8 cellular contexts compared by ENCODE assay signal in the genomic region with DNA sequence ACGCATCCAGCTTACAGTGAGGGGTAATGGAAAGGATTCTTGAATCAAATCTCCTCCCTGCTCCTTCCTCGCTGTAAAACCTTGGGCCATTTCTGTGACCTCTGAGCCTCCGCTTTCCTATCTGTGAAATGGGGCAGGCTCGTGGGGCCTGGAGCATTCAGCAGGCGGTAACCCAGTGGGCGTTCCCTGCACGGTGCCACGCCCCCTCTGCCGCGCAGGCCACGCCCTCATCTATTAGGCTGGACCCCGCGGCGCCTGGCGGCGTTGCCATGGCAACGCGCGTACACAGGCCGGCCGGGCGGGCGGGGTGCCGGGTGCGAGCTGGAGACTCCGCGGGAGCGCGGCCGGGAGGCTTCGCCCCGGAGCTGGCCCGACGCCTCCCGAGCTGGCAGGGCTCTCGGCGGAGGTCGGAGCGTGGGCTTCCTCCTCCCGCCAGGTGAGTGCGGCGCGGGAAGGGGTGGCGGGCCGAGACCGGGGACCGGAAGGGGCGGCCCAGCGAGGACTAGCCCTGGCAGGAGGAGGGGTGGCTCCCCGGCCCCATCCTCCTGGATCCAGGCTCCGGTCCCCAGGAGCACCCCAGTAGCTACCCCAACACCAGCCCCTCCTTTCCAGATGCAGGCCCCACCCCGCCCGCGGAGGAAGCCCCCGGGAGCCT. TPM values are rescaled to one million over a fixed set of nuclear protein-coding genes. Genes with fewer than 3 reads are reported as not detected.
A peak's percentile ranks its signal among the peaks of the same experiment; 100 is the strongest.
DNase-seq lines count a peak whose midpoint lies in the region; ATAC-seq and TF ChIP-seq lines count a peak whose summit lies in the region.

A gene (plus strand): TSS at position 264 of the 655 bp plus-strand sequence. CDS start 4,562 bp downstream, outside the sequence.

- H3K4me3 ChIP-seq in heart right ventricle (peak within 1 kb of the TSS; percentile 3 to 57 (median 44)), prostate gland (peak within 1 kb of the TSS; percentile 37 to 41)

- ATAC-seq in HG03432 (IDR thresholded peaks at IDR 0.05; ENCODE audit: unreplicated experiment) (peak; percentile 60), heart right ventricle (peak; percentile 41 to 83 (median 61)), GM21447 (IDR thresholded peaks at IDR 0.05; ENCODE audit: unreplicated experiment) (no peak)

- H3K36me3 ChIP-seq in heart right ventricle (no peaks in the 10 kb centered on the region), prostate gland (no peaks in the 10 kb centered on the region)

- TF ChIP-seq POLR2A in prostate gland (IDR thresholded peaks at IDR 0.05) = no peak

- H3K9me3 ChIP-seq in heart right ventricle (no peaks in the 10 kb centered on the region), prostate gland (no peaks in the 10 kb centered on the region)

- H3K36me3 Mint-ChIP-seq in activated naive CD8-positive, alpha-beta T cell treated with anti-CD3 and anti-CD28 coated beads for 36 hours = peaks cover 31% of the 10 kb centered on the region

- DNase-seq in COLO829 (ENCODE audit: low spot score) = peak; percentile 82
- peak; percentile 56 for DNase-seq in RPMI7951 (ENCODE audit: low read depth)
- peak; percentile 59 for DNase-seq in activated naive CD8-positive, alpha-beta T cell treated with anti-CD3 and anti-CD28 coated beads for 36 hours
- DNase-seq in heart right ventricle = peak in 1 of 2 donors; percentile 55
- peak; percentile 32 for DNase-seq in prostate gland (ENCODE audit: low spot score)
- no peak for DNase-seq in pons (ENCODE audit: low spot score)

- peaks cover 54% of the 10 kb centered on the region for H3K4me1 Mint-ChIP-seq in activated naive CD8-positive, alpha-beta T cell treated with anti-CD3 and anti-CD28 coated beads for 36 hours

- H3K9me3 Mint-ChIP-seq in activated naive CD8-positive, alpha-beta T cell treated with anti-CD3 and anti-CD28 coated beads for 36 hours = peaks cover 30% of the 10 kb centered on the region

- intact Hi-C loops in heart right ventricle (cut with DNase I) (no loop called here), prostate gland (cut with DNase I) (loop anchor here (5.0 kb wide), 1 partner anchor 35 kb away; no protein-coding TSS in a partner anchor)

- no peak for TF ChIP-seq CTCF in heart right ventricle (IDR thresholded peaks at IDR 0.05)
- TF ChIP-seq CTCF in prostate gland (IDR thresholded peaks at IDR 0.05) = no peak

- peak within 1 kb of the TSS; percentile 88 for H3K27ac Mint-ChIP-seq in activated naive CD8-positive, alpha-beta T cell treated with anti-CD3 and anti-CD28 coated beads for 36 hours

- WGBS in heart right ventricle, 2 donors = 7% methylated on average over 46 to 54 of the region's 55 CpGs
- 11% methylated on average over 26 of the region's 55 CpGs for WGBS in prostate gland

- peak within 1 kb of the TSS; percentile 55 for H3K4me3 Mint-ChIP-seq in activated naive CD8-positive, alpha-beta T cell treated with anti-CD3 and anti-CD28 coated beads for 36 hours

- H3K27ac ChIP-seq in heart right ventricle (peak within 1 kb of the TSS in 1 of 10 donors; percentile 47), prostate gland (peak within 1 kb of the TSS in 1 of 2 donors; percentile 14)

- H3K27me3 ChIP-seq in heart right ventricle (peaks cover 0 to 45% (median 32%) of the 10 kb centered on the region in 7 donors), prostate gland (replicated peaks; ENCODE audit: insufficient read depth) (no peaks in the 10 kb centered on the region)

- peaks cover 0 to 40% (median 9%) of the 10 kb centered on the region in 9 donors for H3K4me1 ChIP-seq in heart right ventricle
- H3K4me1 ChIP-seq in prostate gland (replicated peaks) = no peaks in the 10 kb centered on the region

- peaks cover 58% of the 10 kb centered on the region for H3K27me3 Mint-ChIP-seq in activated naive CD8-positive, alpha-beta T cell treated with anti-CD3 and anti-CD28 coated beads for 36 hours

RNA-seq across cellular contexts. Expression of the gene that starts here (rescaled TPM):
- 5.5 and 6.8 TPM in 2 replicates for total RNA-seq in RPMI7951 (2014; rRNA removed; shearing (Covaris generic))
- total RNA-seq in activated naive CD8-positive, alpha-beta T cell treated with anti-CD3 and anti-CD28 coated beads for 36 hours = under 1 TPM; 0.49 to 0.70 TPM
- total RNA-seq in heart right ventricle (1 to 10 TPM in 1 of 10 donors, under 1 TPM in 4, not detected in 5; 0.12 to 1.0 (median 0.30) TPM), prostate gland (1 to 10 TPM in 1 of 2 donors, under 1 TPM in 1; 0.27 to 6.5 TPM)
- polyA plus RNA-seq in heart right ventricle = under 1 TPM; 0.06 to 0.07 TPM

Comparison
In these comparisons a context has a peak if more than half of its experiments do, and no peak if none do; other contexts are left out.
1. Peak in DNase-seq in activated naive CD8-positive, alpha-beta T cell treated with anti-CD3 and anti-CD28 coated beads for 36 hours; RNA of the gene not detected or under 1 TPM.